Comparison of ENCODE assay signal across 9 cellular contexts in the genomic region with DNA sequence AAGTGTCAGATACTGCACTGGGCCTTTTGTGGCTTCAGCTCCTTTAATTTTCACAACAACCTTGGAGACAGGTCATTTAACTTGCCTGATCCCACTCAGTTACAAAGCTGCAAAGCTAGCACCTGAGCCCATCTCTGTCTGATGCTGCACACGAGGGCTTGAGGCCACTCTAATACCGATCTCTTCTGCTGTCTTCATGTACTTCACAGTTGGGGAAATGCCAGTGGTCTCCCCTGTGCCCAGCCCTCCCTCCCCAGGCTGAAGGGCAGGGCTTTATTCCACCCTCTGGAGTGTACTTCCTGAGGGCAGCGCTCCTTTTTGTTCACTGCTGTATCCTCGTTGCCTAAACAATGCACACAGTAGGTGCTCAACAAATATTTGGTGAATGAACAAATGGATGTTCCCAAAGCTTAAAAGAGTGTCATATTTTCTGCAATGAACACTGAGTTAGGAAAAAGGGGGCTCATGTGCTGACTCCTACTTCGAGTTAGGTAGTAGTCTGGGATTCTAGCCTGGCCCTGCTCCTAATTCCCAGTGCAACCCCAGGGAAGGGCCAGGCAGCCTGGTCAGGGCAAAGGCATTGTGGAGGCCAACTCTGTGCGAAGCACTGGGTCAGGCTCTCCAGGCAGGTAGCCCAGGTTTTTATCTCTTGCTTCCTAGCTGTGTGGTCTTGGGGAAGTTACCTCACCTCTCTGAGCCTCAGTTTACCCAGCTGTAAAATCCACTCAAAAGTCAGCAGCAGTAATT. TPM values are rescaled to one million over a fixed set of nuclear protein-coding genes. Genes with fewer than 3 reads are reported as not detected.
A peak's percentile ranks its signal among the peaks of the same experiment; 100 is the strongest.
DNase-seq lines count a peak whose midpoint lies in the region; ATAC-seq, FAIRE-seq and TF ChIP-seq lines count a peak whose summit lies in the region.
"Had no signal": no experiment of that assay in that cellular context is flagged by ENCODE, and none has a peak within 500 bp of the region (broad histone marks: within the 10 kb centered on the region; RNA-seq: fewer than 3 reads in every experiment).

No MANE protein-coding gene starts in this region.

- no peak for FAIRE-seq in HepG2 (lab: Jason Lieb, UNC)
- FAIRE-seq: A204.1 had no signal

- no peaks in the 10 kb centered on the region for H4K20me1 ChIP-seq in HepG2 (ENCODE audit: insufficient read depth, low read length)

- peak overlapping the region; percentile 80 for H3K4me3 Mint-ChIP-seq in activated naive CD8-positive, alpha-beta T cell treated with anti-CD3 and anti-CD28 coated beads, Interleukin-2, amount 50 U/mL, for 24 hours

- H3K4me2 ChIP-seq in HepG2 (ENCODE audit: low read depth, low read length), result peak overlapping the region; percentile 88

- peaks cover 4% of the 10 kb centered on the region for H3K36me3 Mint-ChIP-seq in activated naive CD8-positive, alpha-beta T cell treated with anti-CD3 and anti-CD28 coated beads, Interleukin-2, amount 50 U/mL, for 24 hours (ENCODE audit: low read depth)

- CTCF ChIA-PET in HepG2 (lab: Yijun Ruan, JAX; ENCODE audit: low intra/inter-chr PET ratio, low total read pairs), result no interaction called here

- TF ChIP-seq EP300 in HepG2 (IDR thresholded peaks at IDR 0.05; ENCODE audit: low read depth in 2 of 2, low read length in 2 of 2), result no peak
- no peak for TF ChIP-seq EP300 in HepG2 (CRISPR knock-in tag; IDR thresholded peaks at IDR 0.05; ENCODE audit: borderline replicate concordance)

- H3K9ac ChIP-seq in HepG2 (ENCODE audit: insufficient read depth, low read depth, low read length) (peak overlapping the region; percentile 63), subcutaneous abdominal adipose tissue (ENCODE audit: low read length in 5 of 5) (peak overlapping the region; percentile 70 to 83 (median 76))

- peaks cover 31% of the 10 kb centered on the region for H3K4me1 Mint-ChIP-seq in activated naive CD8-positive, alpha-beta T cell treated with anti-CD3 and anti-CD28 coated beads, Interleukin-2, amount 50 U/mL, for 24 hours

- H3K36me3 ChIP-seq in HepG2 (replicated peaks in 1 of 2; ENCODE audit: control insufficient read depth in 1 of 2, insufficient read depth in 2 of 2, low read length in 2 of 2) (no peaks in the 10 kb centered on the region), subcutaneous abdominal adipose tissue (ENCODE audit: control insufficient read depth in 5 of 5, insufficient read depth in 5 of 5, low read length in 5 of 5) (peaks cover 0 to 13% (median 7%) of the 10 kb centered on the region in 5 donors)

- H3K27me3 ChIP-seq in HepG2 (ENCODE audit: control insufficient read depth in 1 of 2, insufficient read depth in 2 of 2, low read length in 2 of 2) (peaks cover 0 to 14% of the 10 kb centered on the region in 2 experiments; a peak in 2 of 5 replicates), subcutaneous abdominal adipose tissue (ENCODE audit: control insufficient read depth in 5 of 5, insufficient read depth in 4 of 5, low read length in 5 of 5) (no peaks in the 10 kb centered on the region)

- POLR2A ChIA-PET in HepG2 (lab: Yijun Ruan, JAX), result no interaction called here

- no peak for TF ChIP-seq CTCF in HepG2 (CRISPR knock-in tag; IDR thresholded peaks at IDR 0.05)

- H3K4me3 ChIP-seq in HepG2 (replicated peaks in 1 of 3; ENCODE audit: insufficient read depth in 1 of 3, low read depth in 2 of 3, low read length in 3 of 3), result peak overlapping the region in 1 of 3 experiments; percentile 80; a peak in 5 of 6 replicates
- peak overlapping the region; percentile 51 to 74 (median 66) for H3K4me3 ChIP-seq in subcutaneous abdominal adipose tissue (ENCODE audit: low read depth in 1 of 5, low read length in 5 of 5)

- TF ChIP-seq RAD21 in HepG2 (CRISPR knock-in tag; IDR thresholded peaks at IDR 0.05), result no peak

- H2AFZ ChIP-seq in HepG2 (ENCODE audit: low read length), result no peak overlapping the region

- WGBS in HepG2 (ENCODE audit: low lambda C conversion rate), result 84% methylated on average over 5 of the region's 6 CpGs

- H3K27ac ChIP-seq in HepG2 (ENCODE audit: extremely low read length, insufficient read depth, low read length), result peak overlapping the region; percentile 57
- peak overlapping the region; percentile 86 for H3K27ac ChIP-seq in subcutaneous abdominal adipose tissue (ENCODE audit: low read depth, low read length)

- intact Hi-C loops in HepG2 (cut with micrococcal nuclease; ENCODE audit: unreplicated experiment), result no loop called here

- no peaks in the 10 kb centered on the region for H3K27me3 Mint-ChIP-seq in activated naive CD8-positive, alpha-beta T cell treated with anti-CD3 and anti-CD28 coated beads, Interleukin-2, amount 50 U/mL, for 24 hours

- in situ Hi-C loops in HepG2 (cut with HindIII; ENCODE audit: extremely low pct_ligation_motif_present, low pct_unique_long_range_greater_than_20kb), result no loop called here

- H3K9me3 Mint-ChIP-seq in activated naive CD8-positive, alpha-beta T cell treated with anti-CD3 and anti-CD28 coated beads, Interleukin-2, amount 50 U/mL, for 24 hours, result no peaks in the 10 kb centered on the region

- H3K9me3 ChIP-seq in HepG2 (ENCODE audit: low read length), result no peaks in the 10 kb centered on the region
- H3K9me3 ChIP-seq in subcutaneous abdominal adipose tissue (ENCODE audit: control insufficient read depth in 5 of 5, low read length in 5 of 5), result no peaks in the 10 kb centered on the region

- TSS peak; percentile 64 for BruUV-seq in HepG2 (replicated peaks; lab: Mats Ljungman, UMichigan)

- no peak for TF ChIP-seq POLR2A in HepG2 (IDR thresholded peaks at IDR 0.05; ENCODE audit: insufficient read depth in 1 of 2, low read depth in 2 of 2, low read length in 2 of 2)

- H3K79me2 ChIP-seq in HepG2 (ENCODE audit: insufficient read depth, low read length), result no peaks in the 10 kb centered on the region

- peaks cover 38% of the 10 kb centered on the region for H3K4me1 ChIP-seq in HepG2 (ENCODE audit: insufficient read depth, low read length)
- peaks cover 6 to 24% (median 20%) of the 10 kb centered on the region in 5 donors for H3K4me1 ChIP-seq in subcutaneous abdominal adipose tissue (ENCODE audit: control insufficient read depth in 5 of 5, insufficient read depth in 5 of 5, low read length in 5 of 5)

- peak overlapping the region; percentile 92 for H3K27ac Mint-ChIP-seq in activated naive CD8-positive, alpha-beta T cell treated with anti-CD3 and anti-CD28 coated beads, Interleukin-2, amount 50 U/mL, for 24 hours

- no peak for ATAC-seq in activated naive CD8-positive, alpha-beta T cell treated with anti-CD3 and anti-CD28 coated beads, Interleukin-2, amount 50 U/mL, for 24 hours
- ATAC-seq in HepG2, result peak; percentile 43

- DNase-seq in DMS53 (lab: John Stamatoyannopoulos, UW) (peak; percentile 56), DMS53 treated with DMSO at 0.1 percent for 48 hours (lab: John Stamatoyannopoulos, UW; ENCODE audit: unreplicated experiment) (no peak), HepG2 (ENCODE audit: low spot score) (no peak), D341Med (ENCODE audit: low spot score) (no peak), NCI-H526 treated with DMSO at 0.1 percent for 48 hours (lab: John Stamatoyannopoulos, UW) (no peak)
- no peak for DNase-seq in activated naive CD8-positive, alpha-beta T cell treated with anti-CD3 and anti-CD28 coated beads, Interleukin-2, amount 50 U/mL, for 24 hours
- no peak for DNase-seq in stimulated activated CD4-positive, alpha-beta T cell treated with anti-CD3 and anti-CD28 coated beads, Interleukin-2, amount 100 ng/mL, for 24 hours

RNA-seq across cellular contexts. Expression of a gene that starts 1.1 kb away (rescaled TPM):
- total RNA-seq in HepG2 (2016; rRNA removed; fragmentation: Illumina TruSeq; extraction: Trizol), result 3.9 and 4.1 TPM in 2 replicates
- total RNA-seq in HepG2 (2016; cell fraction: cytosol; rRNA removed; fragmentation: Illumina TruSeq; extraction: Trizol; ENCODE audit: low read depth), result 2.2 and 2.4 TPM in 2 replicates
- 4.4 and 6.1 TPM in 2 replicates for total RNA-seq in HepG2 (2016; cell fraction: insoluble cytoplasmic fraction; rRNA removed; fragmentation: Illumina TruSeq; extraction: Trizol)
- total RNA-seq in HepG2 (2016; cell fraction: membrane; rRNA removed; fragmentation: Illumina TruSeq; extraction: Trizol), result 3.6 and 4.0 TPM in 2 replicates
- 5.2 and 5.6 TPM in 2 replicates for total RNA-seq in HepG2 (2016; cell fraction: nucleus; rRNA removed; fragmentation: Illumina TruSeq; extraction: Trizol)
- polyA plus RNA-seq in HepG2 (2011; rRNA removed), result 2.1 and 3.3 TPM in 2 replicates
- polyA plus RNA-seq in HepG2 (2011; cell fraction: cytosol; rRNA removed), result 2.3 and 3.3 TPM in 2 replicates
- polyA plus RNA-seq in HepG2 (2011; cell fraction: nucleus; rRNA removed), result 4.8 and 6.1 TPM in 2 replicates
- polyA plus RNA-seq in HepG2 (2012), result 1.3 and 1.9 TPM in 2 replicates
- polyA plus RNA-seq in HepG2 (2016; cell fraction: cytosol; fragmentation: Illumina TruSeq; extraction: Trizol; ENCODE audit: low read depth), result 2.0 and 2.4 TPM in 2 replicates
- 2.8 and 3.9 TPM in 2 replicates for polyA plus RNA-seq in HepG2 (2016; cell fraction: insoluble cytoplasmic fraction; fragmentation: Illumina TruSeq; extraction: Trizol; ENCODE audit: low read depth)
- polyA plus RNA-seq in HepG2 (2016; cell fraction: membrane; fragmentation: Illumina TruSeq; extraction: Trizol; ENCODE audit: low read depth), result 3.1 and 3.5 TPM in 2 replicates
- polyA plus RNA-seq in HepG2 (2016; cell fraction: nucleus; fragmentation: Illumina TruSeq; extraction: Trizol; ENCODE audit: insufficient read depth, low read depth), result 5.0 and 6.3 TPM in 2 replicates
- 5.4 and 25.9 TPM in 2 replicates for polyA minus RNA-seq in HepG2 (2011; rRNA and poly(A)+ RNA removed; ENCODE audit: low replicate concordance)
- polyA minus RNA-seq in HepG2 (2011; cell fraction: cytosol; rRNA and poly(A)+ RNA removed), result 2.5 and 2.6 TPM in 2 replicates
- 1.5 and 3.6 TPM in 2 replicates for polyA minus RNA-seq in HepG2 (2011; cell fraction: nucleus; rRNA and poly(A)+ RNA removed)

RNA-seq across cellular contexts. Expression of a gene that starts 16.4 kb away (rescaled TPM):
- 0.20 TPM in 1 of 2 replicates, not detected in the other for total RNA-seq in HepG2 (2016; rRNA removed; fragmentation: Illumina TruSeq; extraction: Trizol)
- total RNA-seq in HepG2 (2016; cell fraction: cytosol; rRNA removed; fragmentation: Illumina TruSeq; extraction: Trizol; ENCODE audit: low read depth), result 0.26 TPM in 1 of 2 replicates, not detected in the other
- total RNA-seq in HepG2 (2016; cell fraction: insoluble cytoplasmic fraction; rRNA removed; fragmentation: Illumina TruSeq; extraction: Trizol), result 0.09 TPM in 1 of 2 replicates, not detected in the other
- 0.12 TPM in 1 of 2 replicates, not detected in the other for total RNA-seq in HepG2 (2016; cell fraction: membrane; rRNA removed; fragmentation: Illumina TruSeq; extraction: Trizol)
- not detected in 2 replicates for total RNA-seq in HepG2 (2016; cell fraction: nucleus; rRNA removed; fragmentation: Illumina TruSeq; extraction: Trizol)
- 0.07 and 0.10 TPM in 2 replicates for polyA plus RNA-seq in HepG2 (2011; rRNA removed)
- 0.11 and 0.12 TPM in 2 replicates for polyA plus RNA-seq in HepG2 (2011; cell fraction: cytosol; rRNA removed)
- 0.28 TPM in 1 of 2 replicates, not detected in the other for polyA plus RNA-seq in HepG2 (2011; cell fraction: nucleus; rRNA removed)
- polyA plus RNA-seq in HepG2 (2012), result 0.34 and 0.55 TPM in 2 replicates
- 0.10 TPM in 1 of 2 replicates, not detected in the other for polyA plus RNA-seq in HepG2 (2016; cell fraction: cytosol; fragmentation: Illumina TruSeq; extraction: Trizol; ENCODE audit: low read depth)
- not detected in 2 replicates for polyA plus RNA-seq in HepG2 (2016; cell fraction: insoluble cytoplasmic fraction; fragmentation: Illumina TruSeq; extraction: Trizol; ENCODE audit: low read depth)
- polyA plus RNA-seq in HepG2 (2016; cell fraction: membrane; fragmentation: Illumina TruSeq; extraction: Trizol; ENCODE audit: low read depth), result not detected in 2 replicates
- not detected in 2 replicates for polyA plus RNA-seq in HepG2 (2016; cell fraction: nucleus; fragmentation: Illumina TruSeq; extraction: Trizol; ENCODE audit: insufficient read depth, low read depth)
- 0.12 TPM in 1 of 2 replicates, not detected in the other for polyA minus RNA-seq in HepG2 (2011; rRNA and poly(A)+ RNA removed; ENCODE audit: low replicate concordance)
- not detected in 2 replicates for polyA minus RNA-seq in HepG2 (2011; cell fraction: cytosol; rRNA and poly(A)+ RNA removed)
- not detected in 2 replicates for polyA minus RNA-seq in HepG2 (2011; cell fraction: nucleus; rRNA and poly(A)+ RNA removed)
